9 cellular contexts compared by ENCODE assay signal in genomic region chr19:5805465-5806132, GRCh38. TPM values are rescaled to one million over a fixed set of nuclear protein-coding genes. Genes with fewer than 3 reads are reported as not detected.
DNase-seq lines count a peak whose midpoint lies in the region; ATAC-seq lines count a peak whose summit lies in the region.
"Had no signal": no experiment of that assay in that cellular context is flagged by ENCODE, and none has a peak within 500 bp of the region (broad histone marks: within the 10 kb centered on the region; RNA-seq: fewer than 3 reads in every experiment).

No MANE protein-coding gene starts in this region.

- DNase-seq in DMS53 treated with DMSO at 0.1 percent for 48 hours (lab: John Stamatoyannopoulos, UW; ENCODE audit: unreplicated experiment) (peak; percentile 30), M059J (ENCODE audit: low read depth) (peak; percentile 59), SK-MEL-5 (ENCODE audit: low read depth, low spot score) (peak; percentile 63), adipocyte (ENCODE audit: low read depth) (peak; percentile 84), iPS DF 6.9 (ENCODE audit: low read depth, low spot score) (no peak)
- peak; percentile 70 to 73 for DNase-seq in stimulated activated CD4-positive, alpha-beta T cell treated with anti-CD3 and anti-CD28 coated beads, Interleukin-2, amount 100 ng/mL, for 24 hours

- H3K36me3 ChIP-seq in adipocyte (ENCODE audit: control insufficient read depth, insufficient read depth, low read length, severe bottlenecking) = no peaks in the 10 kb centered on the region
- no peaks in the 10 kb centered on the region for H3K36me3 ChIP-seq in iPS DF 6.9 (ENCODE audit: control insufficient read depth, insufficient read depth, low read length)

- WGBS in iPS DF 6.9 (ENCODE audit: insufficient coverage, insufficient read length) = no CpG with 5 or more reads among the region's 46 CpGs

- in situ Hi-C loops in SK-MEL-5 (cut with HindIII; ENCODE audit: low pct_unique_long_range_greater_than_20kb, low sequenced_read_pairs) = no loop called here

- no peak overlapping the region for H3K9ac ChIP-seq in adipocyte (ENCODE audit: low read length)

- H3K27me3 ChIP-seq in adipocyte (replicated peaks; ENCODE audit: control insufficient read depth, insufficient read depth, low read length) (peaks cover 20% of the 10 kb centered on the region), iPS DF 6.9 (ENCODE audit: control insufficient read depth, insufficient read depth, low read length) (peaks cover 1% of the 10 kb centered on the region; the same call in 1 of the 2 replicates)

- peaks cover 15% of the 10 kb centered on the region for H3K4me1 ChIP-seq in adipocyte (ENCODE audit: control insufficient read depth, insufficient read depth, low read length)
- H3K4me1 ChIP-seq in iPS DF 6.9 (ENCODE audit: control insufficient read depth, insufficient read depth, low read length) = peaks cover 2% of the 10 kb centered on the region; the same call in 1 of the 2 replicates

- no peak for ATAC-seq in HG03175 (IDR thresholded peaks at IDR 0.05; ENCODE audit: unreplicated experiment)
- ATAC-seq in HG02798 (IDR thresholded peaks at IDR 0.05; ENCODE audit: poor library complexity, unreplicated experiment) = no peak

- no peak overlapping the region for H3K27ac ChIP-seq in iPS DF 6.9 (ENCODE audit: low read length)

- no peaks in the 10 kb centered on the region for H3K9me3 ChIP-seq in adipocyte (ENCODE audit: control insufficient read depth, low read length)
- no peaks in the 10 kb centered on the region for H3K9me3 ChIP-seq in iPS DF 6.9 (ENCODE audit: control insufficient read depth, insufficient read depth, low read length)

- H3K4me3 ChIP-seq in adipocyte (ENCODE audit: low read length) = no peak overlapping the region
- peak overlapping the region; percentile 47; the same call in 1 of the 2 replicates for H3K4me3 ChIP-seq in iPS DF 6.9 (ENCODE audit: low read length)

RNA-seq across cellular contexts. Expression of gene NRTN, which starts 0.7 kb away (rescaled TPM):
- 0.67 TPM in 1 of 2 replicates, not detected in the other for total RNA-seq in M059J (2014; rRNA removed; shearing (Covaris generic))
- total RNA-seq in SK-MEL-5 (2014; rRNA removed; shearing (Covaris generic)) = 2.7 and 4.8 TPM in 2 replicates
- polyA plus RNA-seq in SK-MEL-5 (2015; cell fraction: cytosol; rRNA removed) = 5.8 and 6.0 TPM in 2 replicates
- polyA plus RNA-seq in SK-MEL-5 (2015; cell fraction: nucleus; rRNA removed) = 2.8 and 3.1 TPM in 2 replicates
- total RNA-seq: subcutaneous adipose tissue had no signal

RNA-seq across cellular contexts. Expression of gene DUS3L, which starts 14.6 kb away (rescaled TPM):
- total RNA-seq in M059J (2014; rRNA removed; shearing (Covaris generic)) = 12.7 and 24.7 TPM in 2 replicates
- total RNA-seq in SK-MEL-5 (2014; rRNA removed; shearing (Covaris generic)) = 51.6 and 52.9 TPM in 2 replicates
- 50.0 and 53.6 TPM in 2 replicates for polyA plus RNA-seq in SK-MEL-5 (2015; cell fraction: cytosol; rRNA removed)
- polyA plus RNA-seq in SK-MEL-5 (2015; cell fraction: nucleus; rRNA removed) = 158 and 202 TPM in 2 replicates

RNA-seq across cellular contexts. Expression of gene PRR22, which starts 21.1 kb away (rescaled TPM):
- total RNA-seq in M059J (2014; rRNA removed; shearing (Covaris generic)) = 0.07 and 0.34 TPM in 2 replicates
- 2.0 and 3.1 TPM in 2 replicates for total RNA-seq in SK-MEL-5 (2014; rRNA removed; shearing (Covaris generic))
- polyA plus RNA-seq in SK-MEL-5 (2015; cell fraction: cytosol; rRNA removed) = 1.1 and 1.9 TPM in 2 replicates
- polyA plus RNA-seq in SK-MEL-5 (2015; cell fraction: nucleus; rRNA removed) = 18.8 and 21.0 TPM in 2 replicates

RNA-seq across cellular contexts. Expression of gene FUT6, which starts 33.9 kb away (rescaled TPM):
- not detected in 2 replicates for total RNA-seq in M059J (2014; rRNA removed; shearing (Covaris generic))
- not detected in 2 replicates for total RNA-seq in SK-MEL-5 (2014; rRNA removed; shearing (Covaris generic))
- polyA plus RNA-seq in SK-MEL-5 (2015; cell fraction: cytosol; rRNA removed) = 0.39 TPM in 1 of 2 replicates, not detected in the other
- polyA plus RNA-seq in SK-MEL-5 (2015; cell fraction: nucleus; rRNA removed) = not detected in 2 replicates

RNA-seq across cellular contexts. Expression of gene FUT3, which starts 45.6 kb away (rescaled TPM):
- total RNA-seq in M059J (2014; rRNA removed; shearing (Covaris generic)) = not detected in 2 replicates
- 3.0 and 3.3 TPM in 2 replicates for total RNA-seq in SK-MEL-5 (2014; rRNA removed; shearing (Covaris generic))
- polyA plus RNA-seq in SK-MEL-5 (2015; cell fraction: cytosol; rRNA removed) = 4.9 and 5.0 TPM in 2 replicates
- 0.11 and 2.3 TPM in 2 replicates for polyA plus RNA-seq in SK-MEL-5 (2015; cell fraction: nucleus; rRNA removed)
- total RNA-seq: subcutaneous adipose tissue had no signal
